ENCODE assay signal across 8 cellular contexts in genomic region chr6:156779206-156780116, GRCh38. TPM values are rescaled to one million over a fixed set of nuclear protein-coding genes. Genes with fewer than 3 reads are reported as not detected.
DNase-seq lines count a peak whose midpoint lies in the region; ATAC-seq and TF ChIP-seq lines count a peak whose summit lies in the region.

No MANE protein-coding gene starts in this region.

- H3K4me1 ChIP-seq in endocrine pancreas (ENCODE audit: control insufficient read depth, insufficient read depth, low read length): peaks cover 31% of the 10 kb centered on the region
- peaks cover 22 to 31% of the 10 kb centered on the region in 2 donors for H3K4me1 ChIP-seq in mucosa of rectum (ENCODE audit: control insufficient read depth in 2 of 2, insufficient read depth in 2 of 2, low read length in 2 of 2)

- H3K4me3 Mint-ChIP-seq in activated CD8-positive, alpha-beta T cell treated with anti-CD3 and anti-CD28 coated beads for 36 hours: peak overlapping the region; percentile 84

- H3K9ac ChIP-seq in endocrine pancreas (ENCODE audit: control insufficient read depth, insufficient read depth, low read length) (peak overlapping the region; percentile 95), mucosa of rectum (ENCODE audit: low read depth in 1 of 2, low read length in 2 of 2) (peak overlapping the region; percentile 93 to 94)

- H3K27me3 Mint-ChIP-seq in activated CD8-positive, alpha-beta T cell treated with anti-CD3 and anti-CD28 coated beads for 36 hours: no peaks in the 10 kb centered on the region

- no peak for TF ChIP-seq POLR2A in NB4 (IDR thresholded peaks at IDR 0.05; ENCODE audit: extremely low read depth, insufficient read length)

- intact Hi-C loops in activated CD8-positive, alpha-beta T cell treated with anti-CD3 and anti-CD28 coated beads for 36 hours (cut with micrococcal nuclease): loop anchor here (5.0 to 10.0 kb wide), 3 partner anchors 78 to 243 kb away; no protein-coding TSS in a partner anchor

- H3K36me3 Mint-ChIP-seq in activated CD8-positive, alpha-beta T cell treated with anti-CD3 and anti-CD28 coated beads for 36 hours (ENCODE audit: low read depth): peaks cover 13% of the 10 kb centered on the region

- peak; percentile 13 for ATAC-seq in activated CD8-positive, alpha-beta T cell treated with anti-CD3 and anti-CD28 coated beads for 36 hours

- peak; percentile 52 for DNase-seq in NCI-H345 (lab: John Stamatoyannopoulos, UW)
- no peak for DNase-seq in NCI-H345 treated with DMSO at 0.1 percent for 48 hours (lab: John Stamatoyannopoulos, UW; ENCODE audit: unreplicated experiment)
- DNase-seq in NB4 (ENCODE audit: low read depth): peak; percentile 74
- peak; percentile 69 for DNase-seq in activated CD8-positive, alpha-beta T cell treated with anti-CD3 and anti-CD28 coated beads for 36 hours
- peak; percentile 18 to 23 for DNase-seq in stimulated activated CD8-positive, alpha-beta memory T cell treated with anti-CD3 and anti-CD28 coated beads, Interleukin-7, amount 100 ng/mL, for 1 hour (ENCODE audit: low read depth in 2 of 2)
- no peak for DNase-seq in NCI-H187 treated with DMSO at 0.1 percent for 48 hours (lab: John Stamatoyannopoulos, UW)

- peak overlapping the region; percentile 94 for H3K4me3 ChIP-seq in NB4 (ENCODE audit: low read depth, low read length)
- H3K4me3 ChIP-seq in endocrine pancreas (ENCODE audit: control insufficient read depth, insufficient read depth, low read length): peak overlapping the region; percentile 94
- peak overlapping the region; percentile 94 to 95 for H3K4me3 ChIP-seq in mucosa of rectum (ENCODE audit: low read length in 2 of 2)

- peaks cover 34% of the 10 kb centered on the region for H3K4me1 Mint-ChIP-seq in activated CD8-positive, alpha-beta T cell treated with anti-CD3 and anti-CD28 coated beads for 36 hours (ENCODE audit: low read depth)

- no peaks in the 10 kb centered on the region for H3K9me3 ChIP-seq in endocrine pancreas (ENCODE audit: control insufficient read depth, low read length)
- H3K9me3 ChIP-seq in mucosa of rectum (ENCODE audit: control insufficient read depth in 2 of 2, low read length in 2 of 2): no peaks in the 10 kb centered on the region

- H3K27ac ChIP-seq in mucosa of rectum (ENCODE audit: low read depth in 2 of 2, low read length in 2 of 2): peak overlapping the region; percentile 97 to 98

- H3K27ac Mint-ChIP-seq in activated CD8-positive, alpha-beta T cell treated with anti-CD3 and anti-CD28 coated beads for 36 hours: peak overlapping the region; percentile 92

- H3K27me3 ChIP-seq in endocrine pancreas (ENCODE audit: control insufficient read depth, insufficient read depth, low read length) (no peaks in the 10 kb centered on the region), mucosa of rectum (ENCODE audit: control insufficient read depth in 2 of 2, insufficient read depth in 2 of 2, low read length in 2 of 2) (no peaks in the 10 kb centered on the region)

- H3K9me3 Mint-ChIP-seq in activated CD8-positive, alpha-beta T cell treated with anti-CD3 and anti-CD28 coated beads for 36 hours: no peaks in the 10 kb centered on the region

- CTCF ChIA-PET in activated CD8-positive, alpha-beta T cell treated with anti-CD3 and anti-CD28 coated beads for 36 hours (lab: Charles Lee): interaction anchor here (1.2 kb wide), 2 partner anchors 10 to 17 kb away, joined by 3 read pairs; no protein-coding TSS in a partner anchor

- POLR2A ChIA-PET in activated CD8-positive, alpha-beta T cell treated with anti-CD3 and anti-CD28 coated beads for 36 hours (lab: Charles Lee): interaction anchor here (0.6 to 3.4 kb wide), 11 partner anchors 9 to 241 kb away, joined by 3 to 32 read pairs (median 3); no protein-coding TSS in a partner anchor

- TF ChIP-seq CTCF in NB4 (IDR thresholded peaks at IDR 0.05; ENCODE audit: low read depth, low read length): no peak
- no peak for TF ChIP-seq CTCF in activated CD8-positive, alpha-beta T cell treated with anti-CD3 and anti-CD28 coated beads for 36 hours (IDR thresholded peaks at IDR 0.05)

- no peaks in the 10 kb centered on the region for H3K36me3 ChIP-seq in endocrine pancreas (ENCODE audit: control insufficient read depth, insufficient read depth, low read length)
- H3K36me3 ChIP-seq in mucosa of rectum (ENCODE audit: control insufficient read depth in 2 of 2, insufficient read depth in 2 of 2, low read length in 2 of 2): no peaks in the 10 kb centered on the region

RNA-seq across cellular contexts. Expression of gene ARID1B, which starts 2.3 kb away (rescaled TPM):
- 10 to 100 TPM; 36.9 to 38.9 TPM for total RNA-seq in activated CD8-positive, alpha-beta T cell treated with anti-CD3 and anti-CD28 coated beads for 36 hours

Comparison
In these comparisons a context has a peak if more than half of its experiments do, and no peak if none do; other contexts are left out.
1. DNase-seq: peak in NCI-H345 (single experiment), NB4 (single experiment), activated CD8-positive, alpha-beta T cell treated with anti-CD3 and anti-CD28 coated beads for 36 hours (single experiment) and stimulated activated CD8-positive, alpha-beta memory T cell treated with anti-CD3 and anti-CD28 coated beads, Interleukin-7, amount 100 ng/mL, for 1 hour (2 of 2); none in NCI-H345 treated with DMSO at 0.1 percent for 48 hours (single experiment) and NCI-H187 treated with DMSO at 0.1 percent for 48 hours (single experiment).
2. Peak in every context shown above with its lines, with median percentiles within 50 percentile points of each other: H3K4me3 ChIP-seq.